Comparison of ENCODE assay signal across 8 cellular contexts in genomic region chr16:89949756-89950155, GRCh38. TPM values are rescaled to one million over a fixed set of nuclear protein-coding genes. Genes with fewer than 3 reads are reported as not detected.
DNase-seq lines count a peak whose midpoint lies in the region; ATAC-seq and TF ChIP-seq lines count a peak whose summit lies in the region.

No MANE protein-coding gene starts in this region.

- peaks cover 2% of the 10 kb centered on the region for H4K20me1 ChIP-seq in hepatocyte (ENCODE audit: insufficient read depth, poor library complexity, severe bottlenecking)

- peak overlapping the region; percentile 98 for H3K4me2 ChIP-seq in hepatocyte

- H3K27me3 Mint-ChIP-seq in activated CD4-positive, alpha-beta T cell treated with anti-CD3 and anti-CD28 coated beads, Interleukin-2, amount 10 ng/mL, durations not matched to agents 24 days and 14 days = peaks cover 30% of the 10 kb centered on the region
- peaks cover 20% of the 10 kb centered on the region for H3K27me3 Mint-ChIP-seq in activated CD4-positive, alpha-beta memory T cell treated with anti-CD3 and anti-CD28 coated beads, Interleukin-2, amount 10 ng/mL, durations not matched to agents 7 days and 5 days
- H3K27me3 Mint-ChIP-seq in stimulated activated memory B cell treated with anti-CD40 and anti-IgM and Interleukin-4, amounts not matched to agents 10 μg/mL and 1 μg/mL and 100 μg/mL, for 72 hours = peaks cover 18% of the 10 kb centered on the region

- H3K4me3 ChIP-seq in hepatocyte = no peak overlapping the region

- H3K9me2 ChIP-seq in hepatocyte (replicated peaks; ENCODE audit: insufficient read depth) = no peaks in the 10 kb centered on the region

- peak overlapping the region; percentile 83 for H3K4me3 Mint-ChIP-seq in activated CD4-positive, alpha-beta T cell treated with anti-CD3 and anti-CD28 coated beads, Interleukin-2, amount 10 ng/mL, durations not matched to agents 24 days and 14 days
- peak overlapping the region; percentile 76 for H3K4me3 Mint-ChIP-seq in activated CD4-positive, alpha-beta memory T cell treated with anti-CD3 and anti-CD28 coated beads, Interleukin-2, amount 10 ng/mL, durations not matched to agents 7 days and 5 days
- peak overlapping the region; percentile 83 for H3K4me3 Mint-ChIP-seq in stimulated activated memory B cell treated with anti-CD40 and anti-IgM and Interleukin-4, amounts not matched to agents 10 μg/mL and 1 μg/mL and 100 μg/mL, for 72 hours

- WGBS in hepatocyte (ENCODE audit: low lambda C conversion rate, missing lambda C conversion rate) = 95% methylated on average over 12 of the region's 12 CpGs

- H3K36me3 Mint-ChIP-seq in activated CD4-positive, alpha-beta T cell treated with anti-CD3 and anti-CD28 coated beads, Interleukin-2, amount 10 ng/mL, durations not matched to agents 24 days and 14 days (ENCODE audit: low read depth) = no peaks in the 10 kb centered on the region
- no peaks in the 10 kb centered on the region for H3K36me3 Mint-ChIP-seq in activated CD4-positive, alpha-beta memory T cell treated with anti-CD3 and anti-CD28 coated beads, Interleukin-2, amount 10 ng/mL, durations not matched to agents 7 days and 5 days (ENCODE audit: low read depth)
- peaks cover 5% of the 10 kb centered on the region for H3K36me3 Mint-ChIP-seq in stimulated activated memory B cell treated with anti-CD40 and anti-IgM and Interleukin-4, amounts not matched to agents 10 μg/mL and 1 μg/mL and 100 μg/mL, for 72 hours

- CTCF ChIA-PET in activated CD4-positive, alpha-beta memory T cell treated with anti-CD3 and anti-CD28 coated beads, Interleukin-2, amount 10 ng/mL, durations not matched to agents 7 days and 5 days (lab: Charles Lee) = interaction anchor here (0.8 kb wide), 1 partner anchor 39 kb away, joined by 4 read pairs; no protein-coding TSS in a partner anchor

- intact Hi-C loops in activated CD4-positive, alpha-beta T cell treated with anti-CD3 and anti-CD28 coated beads, Interleukin-2, amount 10 ng/mL, durations not matched to agents 24 days and 14 days (cut with micrococcal nuclease) = loop anchor here (2.0 to 5.0 kb wide), 2 partner anchors 23 to 73 kb away; no protein-coding TSS in a partner anchor

- POLR2A ChIA-PET in activated CD4-positive, alpha-beta memory T cell treated with anti-CD3 and anti-CD28 coated beads, Interleukin-2, amount 10 ng/mL, durations not matched to agents 7 days and 5 days (lab: Charles Lee) = interaction anchor here (0.9 to 2.0 kb wide), 3 partner anchors 22 to 249 kb away, joined by 3 to 16 read pairs (median 4); no protein-coding TSS in a partner anchor

- no peaks in the 10 kb centered on the region for H3K9me3 Mint-ChIP-seq in activated CD4-positive, alpha-beta T cell treated with anti-CD3 and anti-CD28 coated beads, Interleukin-2, amount 10 ng/mL, durations not matched to agents 24 days and 14 days
- no peaks in the 10 kb centered on the region for H3K9me3 Mint-ChIP-seq in activated CD4-positive, alpha-beta memory T cell treated with anti-CD3 and anti-CD28 coated beads, Interleukin-2, amount 10 ng/mL, durations not matched to agents 7 days and 5 days
- H3K9me3 Mint-ChIP-seq in stimulated activated memory B cell treated with anti-CD40 and anti-IgM and Interleukin-4, amounts not matched to agents 10 μg/mL and 1 μg/mL and 100 μg/mL, for 72 hours = peaks cover under 1% of the 10 kb centered on the region

- H3K27me3 ChIP-seq in hepatocyte = no peaks in the 10 kb centered on the region

- H3K79me2 ChIP-seq in hepatocyte = peaks cover 15% of the 10 kb centered on the region

- peaks cover 7% of the 10 kb centered on the region for H3K4me1 ChIP-seq in hepatocyte (ENCODE audit: insufficient read depth)

- ATAC-seq in stimulated activated memory B cell treated with anti-CD40 and anti-IgM and Interleukin-4, amounts not matched to agents 10 μg/mL and 1 μg/mL and 100 μg/mL, for 72 hours = no peak
- ATAC-seq in HG03095 (IDR thresholded peaks at IDR 0.05; ENCODE audit: unreplicated experiment) = no peak

- no peak overlapping the region for H3K27ac ChIP-seq in hepatocyte

- no peaks in the 10 kb centered on the region for H3K9me3 ChIP-seq in hepatocyte (ENCODE audit: low read depth)

- TF ChIP-seq CTCF in hepatocyte (IDR thresholded peaks at IDR 0.05; ENCODE audit: poor library complexity) = no peak

- peaks cover 7% of the 10 kb centered on the region for H3K4me1 Mint-ChIP-seq in activated CD4-positive, alpha-beta T cell treated with anti-CD3 and anti-CD28 coated beads, Interleukin-2, amount 10 ng/mL, durations not matched to agents 24 days and 14 days
- H3K4me1 Mint-ChIP-seq in activated CD4-positive, alpha-beta memory T cell treated with anti-CD3 and anti-CD28 coated beads, Interleukin-2, amount 10 ng/mL, durations not matched to agents 7 days and 5 days = peaks cover 13% of the 10 kb centered on the region
- peaks cover 78% of the 10 kb centered on the region for H3K4me1 Mint-ChIP-seq in stimulated activated memory B cell treated with anti-CD40 and anti-IgM and Interleukin-4, amounts not matched to agents 10 μg/mL and 1 μg/mL and 100 μg/mL, for 72 hours

- DNase-seq in activated CD4-positive, alpha-beta T cell treated with anti-CD3 and anti-CD28 coated beads, Interleukin-2, amount 10 ng/mL, durations not matched to agents 24 days and 14 days = no peak
- no peak for DNase-seq in activated CD4-positive, alpha-beta T cell treated with anti-CD3 and anti-CD28 coated beads, Interleukin-2, amount 50 U/mL, for 1 hour
- no peak for DNase-seq in activated CD4-positive, alpha-beta memory T cell treated with anti-CD3 and anti-CD28 coated beads, Interleukin-2, amount 10 ng/mL, durations not matched to agents 7 days and 5 days
- no peak for DNase-seq in hepatocyte (ENCODE audit: low spot score)
- no peak for DNase-seq in NCI-H748 treated with DMSO at 0.1 percent for 48 hours (lab: John Stamatoyannopoulos, UW)
- no peak for DNase-seq in HT-29 (ENCODE audit: low spot score)

- no peak overlapping the region for H2AFZ ChIP-seq in hepatocyte

- H3K27ac Mint-ChIP-seq in activated CD4-positive, alpha-beta T cell treated with anti-CD3 and anti-CD28 coated beads, Interleukin-2, amount 10 ng/mL, durations not matched to agents 24 days and 14 days = no peak overlapping the region
- no peak overlapping the region for H3K27ac Mint-ChIP-seq in activated CD4-positive, alpha-beta memory T cell treated with anti-CD3 and anti-CD28 coated beads, Interleukin-2, amount 10 ng/mL, durations not matched to agents 7 days and 5 days
- H3K27ac Mint-ChIP-seq in stimulated activated memory B cell treated with anti-CD40 and anti-IgM and Interleukin-4, amounts not matched to agents 10 μg/mL and 1 μg/mL and 100 μg/mL, for 72 hours = peak overlapping the region; percentile 71

- H3K36me3 ChIP-seq in hepatocyte (replicated peaks; ENCODE audit: insufficient read depth, low read depth) = no peaks in the 10 kb centered on the region

RNA-seq across cellular contexts. Expression of gene DEF8, which starts 1.2 kb away (rescaled TPM):
- 39.0 and 42.2 TPM in 2 replicates for total RNA-seq in activated CD4-positive, alpha-beta T cell treated with anti-CD3 and anti-CD28 coated beads, Interleukin-2, amount 10 ng/mL, durations not matched to agents 24 days and 14 days
- 10 to 100 TPM; 33.1 to 33.6 TPM for total RNA-seq in activated CD4-positive, alpha-beta memory T cell treated with anti-CD3 and anti-CD28 coated beads, Interleukin-2, amount 10 ng/mL, durations not matched to agents 7 days and 5 days
- 61.7 and 69.1 TPM in 2 replicates for total RNA-seq in hepatocyte
- polyA plus RNA-seq in hepatocyte = 64.2 and 74.7 TPM in 2 replicates
- total RNA-seq in HT-29 (2014; rRNA removed; shearing (Covaris generic)) = 207 and 227 TPM in 2 replicates

RNA-seq across cellular contexts. Expression of gene TUBB3, which starts 26.6 kb away (rescaled TPM):
- 2.2 and 2.6 TPM in 2 replicates for total RNA-seq in activated CD4-positive, alpha-beta T cell treated with anti-CD3 and anti-CD28 coated beads, Interleukin-2, amount 10 ng/mL, durations not matched to agents 24 days and 14 days
- 1 to 10 TPM; 3.6 to 4.0 TPM for total RNA-seq in activated CD4-positive, alpha-beta memory T cell treated with anti-CD3 and anti-CD28 coated beads, Interleukin-2, amount 10 ng/mL, durations not matched to agents 7 days and 5 days
- 50.0 and 87.2 TPM in 2 replicates for total RNA-seq in hepatocyte
- polyA plus RNA-seq in hepatocyte = 69.3 and 70.0 TPM in 2 replicates
- 8.7 and 8.8 TPM in 2 replicates for total RNA-seq in HT-29 (2014; rRNA removed; shearing (Covaris generic))

RNA-seq across cellular contexts. Expression of gene MC1R, which starts 31.1 kb away (rescaled TPM):
- 4.6 and 5.9 TPM in 2 replicates for total RNA-seq in activated CD4-positive, alpha-beta T cell treated with anti-CD3 and anti-CD28 coated beads, Interleukin-2, amount 10 ng/mL, durations not matched to agents 24 days and 14 days
- total RNA-seq in activated CD4-positive, alpha-beta memory T cell treated with anti-CD3 and anti-CD28 coated beads, Interleukin-2, amount 10 ng/mL, durations not matched to agents 7 days and 5 days = 1 to 10 TPM; 3.6 to 4.1 TPM
- 4.2 and 4.5 TPM in 2 replicates for total RNA-seq in hepatocyte
- polyA plus RNA-seq in hepatocyte = 3.4 and 4.8 TPM in 2 replicates
- 5.2 and 5.3 TPM in 2 replicates for total RNA-seq in HT-29 (2014; rRNA removed; shearing (Covaris generic))
